Comparison of ENCODE assay signal across 1 cellular context in the genomic region with DNA sequence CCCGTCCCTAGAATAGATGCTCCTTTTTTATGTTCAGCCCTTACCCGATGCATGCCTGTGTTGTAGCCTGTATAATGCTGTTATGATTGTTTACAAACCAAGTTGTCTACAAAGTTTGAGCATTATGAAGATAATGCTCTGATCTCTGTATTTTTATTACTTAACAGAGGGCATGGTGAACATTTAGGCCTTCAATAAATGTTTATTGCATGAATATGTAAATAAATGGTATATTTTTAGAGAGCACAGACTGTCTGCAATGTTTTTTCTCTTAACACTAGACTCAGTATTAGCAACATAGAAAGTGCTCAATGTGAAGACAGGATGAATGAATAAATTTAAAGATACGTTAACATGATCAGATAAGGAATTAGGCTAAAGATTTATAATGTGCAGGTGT.
TF ChIP-seq lines count a peak whose summit lies in the region.

No MANE protein-coding gene starts in this region.

TF ChIP-seq in HepG2, 621 proteins besides CTCF, POLR2A, EP300 and RAD21 (continued from another document):
- no peak for TF ChIP-seq AHR (CRISPR knock-in tag; IDR thresholded peaks at IDR 0.05)
- TF ChIP-seq ZNF550 (CRISPR knock-in tag; IDR thresholded peaks at IDR 0.05; ENCODE audit: borderline replicate concordance) = no peak
- TF ChIP-seq, protein P1, sequence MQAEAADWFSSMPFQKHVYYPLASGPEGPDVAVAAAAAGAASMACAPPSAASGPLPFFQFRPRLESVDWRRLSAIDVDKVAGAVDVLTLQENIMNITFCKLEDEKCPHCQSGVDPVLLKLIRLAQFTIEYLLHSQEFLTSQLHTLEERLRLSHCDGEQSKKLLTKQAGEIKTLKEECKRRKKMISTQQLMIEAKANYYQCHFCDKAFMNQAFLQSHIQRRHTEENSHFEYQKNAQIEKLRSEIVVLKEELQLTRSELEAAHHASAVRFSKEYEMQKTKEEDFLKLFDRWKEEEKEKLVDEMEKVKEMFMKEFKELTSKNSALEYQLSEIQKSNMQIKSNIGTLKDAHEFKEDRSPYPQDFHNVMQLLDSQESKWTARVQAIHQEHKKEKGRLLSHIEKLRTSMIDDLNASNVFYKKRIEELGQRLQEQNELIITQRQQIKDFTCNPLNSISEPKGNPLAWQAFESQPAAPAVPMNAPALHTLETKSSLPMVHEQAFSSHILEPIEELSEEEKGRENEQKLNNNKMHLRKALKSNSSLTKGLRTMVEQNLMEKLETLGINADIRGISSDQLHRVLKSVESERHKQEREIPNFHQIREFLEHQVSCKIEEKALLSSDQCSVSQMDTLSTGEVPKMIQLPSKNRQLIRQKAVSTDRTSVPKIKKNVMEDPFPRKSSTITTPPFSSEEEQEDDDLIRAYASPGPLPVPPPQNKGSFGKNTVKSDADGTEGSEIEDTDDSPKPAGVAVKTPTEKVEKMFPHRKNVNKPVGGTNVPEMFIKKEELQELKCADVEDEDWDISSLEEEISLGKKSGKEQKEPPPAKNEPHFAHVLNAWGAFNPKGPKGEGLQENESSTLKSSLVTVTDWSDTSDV (CRISPR knock-in tag; IDR thresholded peaks at IDR 0.05) = no peak
- no peak for TF ChIP-seq ZFYVE20 (CRISPR knock-in tag; IDR thresholded peaks at IDR 0.05; ENCODE audit: borderline replicate concordance, low read depth)
- TF ChIP-seq ZBTB8A (CRISPR knock-in tag; IDR thresholded peaks at IDR 0.05; ENCODE audit: borderline replicate concordance, low read depth) = no peak
- TF ChIP-seq, protein P2, sequence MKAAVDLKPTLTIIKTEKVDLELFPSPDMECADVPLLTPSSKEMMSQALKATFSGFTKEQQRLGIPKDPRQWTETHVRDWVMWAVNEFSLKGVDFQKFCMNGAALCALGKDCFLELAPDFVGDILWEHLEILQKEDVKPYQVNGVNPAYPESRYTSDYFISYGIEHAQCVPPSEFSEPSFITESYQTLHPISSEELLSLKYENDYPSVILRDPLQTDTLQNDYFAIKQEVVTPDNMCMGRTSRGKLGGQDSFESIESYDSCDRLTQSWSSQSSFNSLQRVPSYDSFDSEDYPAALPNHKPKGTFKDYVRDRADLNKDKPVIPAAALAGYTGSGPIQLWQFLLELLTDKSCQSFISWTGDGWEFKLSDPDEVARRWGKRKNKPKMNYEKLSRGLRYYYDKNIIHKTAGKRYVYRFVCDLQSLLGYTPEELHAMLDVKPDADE (CRISPR knock-in tag; IDR thresholded peaks at IDR 0.05) = no peak
- no peak for TF ChIP-seq ZNF232 (CRISPR knock-in tag; IDR thresholded peaks at IDR 0.05; ENCODE audit: borderline replicate concordance)
